ENCODE assay signal across 20 cellular contexts in genomic region chr4:145756244-145756643, GRCh38.
DNase-seq lines count a peak whose midpoint lies in the region; ATAC-seq and TF ChIP-seq lines count a peak whose summit lies in the region.
"Had no signal": no experiment of that assay in that cellular context is flagged by ENCODE, and none has a peak within 500 bp of the region (broad histone marks: within the 10 kb centered on the region; RNA-seq: fewer than 3 reads in every experiment).

No MANE protein-coding gene starts in this region.

- POLR2A ChIA-PET in activated CD8-positive, alpha-beta T cell treated with anti-CD3 and anti-CD28 coated beads for 36 hours (lab: Charles Lee): no interaction called here
- POLR2A ChIA-PET in activated CD8-positive, alpha-beta T cell treated with anti-CD3 and anti-CD28 coated beads, Interleukin-2, amount 10 ng/mL, durations not matched to agents 7 days and 5 days (lab: Charles Lee): no interaction called here

- CTCF ChIA-PET in activated CD8-positive, alpha-beta T cell treated with anti-CD3 and anti-CD28 coated beads for 36 hours (lab: Charles Lee): interaction anchor here (1.1 kb wide), 1 partner anchor 12 kb away, joined by 3 read pairs; no protein-coding TSS in a partner anchor
- CTCF ChIA-PET in activated CD8-positive, alpha-beta T cell treated with anti-CD3 and anti-CD28 coated beads, Interleukin-2, amount 10 ng/mL, durations not matched to agents 7 days and 5 days (lab: Charles Lee): no interaction called here

- peaks cover 2% of the 10 kb centered on the region for H3K27me3 Mint-ChIP-seq in activated CD8-positive, alpha-beta T cell treated with anti-CD3 and anti-CD28 coated beads for 36 hours
- no peaks in the 10 kb centered on the region for H3K27me3 Mint-ChIP-seq in activated CD8-positive, alpha-beta T cell treated with anti-CD3 and anti-CD28 coated beads, Interleukin-2, amount 10 ng/mL, durations not matched to agents 7 days and 5 days (ENCODE audit: low read depth)
- peaks cover under 1% of the 10 kb centered on the region for H3K27me3 Mint-ChIP-seq in GM23338 (ENCODE audit: insufficient read depth, low read depth, poor library complexity)
- no peaks in the 10 kb centered on the region for H3K27me3 Mint-ChIP-seq in activated naive CD8-positive, alpha-beta T cell

- no peak overlapping the region for H3K18ac ChIP-seq in mesenchymal stem cell (ENCODE audit: low read depth in 1 of 2, low read length in 2 of 2)

- H3K27ac ChIP-seq in GM23338 (ENCODE audit: low read depth): 0 out of 2 replicates have a peak overlapping the region, but pooled peaks have one; percentile 34
- H3K27ac ChIP-seq in osteoblast (ENCODE audit: low read depth, low read length): peak overlapping the region; percentile 3
- no peak overlapping the region for H3K27ac ChIP-seq in mesenchymal stem cell (ENCODE audit: low read length, poor library complexity, severe bottlenecking)
- H3K27ac ChIP-seq: A549, BLaER1 had no signal

- no peak for TF ChIP-seq CTCF in activated CD8-positive, alpha-beta T cell treated with anti-CD3 and anti-CD28 coated beads for 36 hours (IDR thresholded peaks at IDR 0.05)
- TF ChIP-seq CTCF in GM23338 (conservative IDR thresholded peaks at IDR 0.05; ENCODE audit: low read depth in 2 of 2) (no peak), osteoblast (IDR thresholded peaks at IDR 0.05; ENCODE audit: extremely low read depth, low read depth, low read length) (no peak), BE2C (IDR thresholded peaks at IDR 0.05; ENCODE audit: low read depth, low read length) (no peak)

- H3K4me1 Mint-ChIP-seq in activated CD8-positive, alpha-beta T cell treated with anti-CD3 and anti-CD28 coated beads for 36 hours (ENCODE audit: low read depth): peaks cover 29% of the 10 kb centered on the region
- peaks cover 12% of the 10 kb centered on the region for H3K4me1 Mint-ChIP-seq in activated CD8-positive, alpha-beta T cell treated with anti-CD3 and anti-CD28 coated beads, Interleukin-2, amount 10 ng/mL, durations not matched to agents 7 days and 5 days (ENCODE audit: low read depth)
- H3K4me1 Mint-ChIP-seq in GM23338: no peaks in the 10 kb centered on the region
- H3K4me1 Mint-ChIP-seq in activated naive CD8-positive, alpha-beta T cell (ENCODE audit: low read depth): peaks cover 20% of the 10 kb centered on the region
- H3K4me1 Mint-ChIP-seq: CD4-positive, alpha-beta memory T cell had no signal

- H3K4ac ChIP-seq in mesenchymal stem cell (ENCODE audit: low read depth in 1 of 2, low read length in 2 of 2): no peak overlapping the region

- no peak overlapping the region for H2BK15ac ChIP-seq in mesenchymal stem cell (ENCODE audit: low read depth, poor library complexity, severe bottlenecking)

- H3K4me3 ChIP-seq in GM23338: no peak overlapping the region
- H3K4me3 ChIP-seq in osteoblast (ENCODE audit: insufficient read depth, low read length): no peak overlapping the region
- no peak overlapping the region for H3K4me3 ChIP-seq in BE2C (ENCODE audit: low read depth, low read length)
- H3K4me3 ChIP-seq in mesenchymal stem cell (ENCODE audit: insufficient read depth in 1 of 2, low read depth in 1 of 2, low read length in 2 of 2): no peak overlapping the region
- H3K4me3 ChIP-seq: A549, BLaER1, GM12878 had no signal

- H3K9me3 ChIP-seq in osteoblast (ENCODE audit: low read depth, low read length): no peaks in the 10 kb centered on the region
- H3K9me3 ChIP-seq in BE2C: no peaks in the 10 kb centered on the region
- H3K9me3 ChIP-seq in mesenchymal stem cell (ENCODE audit: control insufficient read depth, low read length): no peaks in the 10 kb centered on the region
- H3K9me3 ChIP-seq: A549 had no signal

- no peak overlapping the region for H4K8ac ChIP-seq in mesenchymal stem cell (ENCODE audit: low read length)

- no peak overlapping the region for H2AFZ ChIP-seq in GM23338
- H2AFZ ChIP-seq in osteoblast (ENCODE audit: low read length): no peak overlapping the region
- no peak overlapping the region for H2AFZ ChIP-seq in mesenchymal stem cell (ENCODE audit: low read depth, low read length)

- 96% methylated on average over 1 of the region's 1 CpG for WGBS in mesenchymal stem cell

- H3K36me3 ChIP-seq in GM23338 (ENCODE audit: insufficient read depth) (peaks cover 9% of the 10 kb centered on the region; the same call in 1 of the 2 replicates), osteoblast (ENCODE audit: insufficient read depth, low read length) (peaks cover 7% of the 10 kb centered on the region), BE2C (peaks cover 12% of the 10 kb centered on the region), mesenchymal stem cell (ENCODE audit: control insufficient read depth in 1 of 2, insufficient read depth in 2 of 2, low read depth in 1 of 2, low read length in 2 of 2) (peaks cover 16 to 18% of the 10 kb centered on the region in 2 experiments)

- H3K27me3 ChIP-seq in GM23338 (ENCODE audit: insufficient read depth) (no peaks in the 10 kb centered on the region), osteoblast (ENCODE audit: insufficient read depth, low read length) (no peaks in the 10 kb centered on the region), BE2C (no peaks in the 10 kb centered on the region), mesenchymal stem cell (ENCODE audit: control insufficient read depth in 1 of 2, insufficient read depth in 1 of 2, low read length in 2 of 2) (no peaks in the 10 kb centered on the region)
- H3K27me3 ChIP-seq: BLaER1 had no signal

- no peak overlapping the region for H2AK5ac ChIP-seq in mesenchymal stem cell (ENCODE audit: low read length, severe bottlenecking)

- ATAC-seq in activated CD8-positive, alpha-beta T cell treated with anti-CD3 and anti-CD28 coated beads for 36 hours: peak; percentile 64
- ATAC-seq in activated CD8-positive, alpha-beta T cell treated with anti-CD3 and anti-CD28 coated beads, Interleukin-2, amount 10 ng/mL, durations not matched to agents 7 days and 5 days: no peak
- no peak for ATAC-seq in GM23338
- no peak for ATAC-seq in GM18867 (IDR thresholded peaks at IDR 0.05; ENCODE audit: unreplicated experiment)
- ATAC-seq: A549, GM12878, Panc1 had no signal

- no peak overlapping the region for H3K23ac ChIP-seq in mesenchymal stem cell (ENCODE audit: low read length in 2 of 2)

- no peak overlapping the region for H4K91ac ChIP-seq in mesenchymal stem cell (ENCODE audit: low read length)

- no peak overlapping the region for H3K14ac ChIP-seq in mesenchymal stem cell (ENCODE audit: low read length in 2 of 2)

- no peak overlapping the region for H3K4me2 ChIP-seq in GM23338
- H3K4me2 ChIP-seq in osteoblast (ENCODE audit: insufficient read depth, low read length): no peak overlapping the region
- H3K4me2 ChIP-seq in mesenchymal stem cell (ENCODE audit: low read length, poor library complexity, severe bottlenecking): no peak overlapping the region
- H3K4me2 ChIP-seq: A549, BLaER1 had no signal

- no peaks in the 10 kb centered on the region for H3K4me1 ChIP-seq in GM23338 (ENCODE audit: insufficient read depth)
- peaks cover 9% of the 10 kb centered on the region for H3K4me1 ChIP-seq in osteoblast (ENCODE audit: insufficient read depth, low read length)
- no peaks in the 10 kb centered on the region for H3K4me1 ChIP-seq in BE2C
- peaks cover 3% of the 10 kb centered on the region for H3K4me1 ChIP-seq in mesenchymal stem cell (ENCODE audit: control insufficient read depth, insufficient read depth, low read depth, low read length)
- H3K4me1 ChIP-seq: A549, BLaER1 had no signal

- DNase-seq in activated CD8-positive, alpha-beta T cell treated with anti-CD3 and anti-CD28 coated beads for 36 hours: peak; percentile 30
- DNase-seq in activated CD8-positive, alpha-beta T cell treated with anti-CD3 and anti-CD28 coated beads, Interleukin-2, amount 10 ng/mL, durations not matched to agents 7 days and 5 days: no peak
- DNase-seq in GM23338 (ENCODE audit: low spot score) (no peak), osteoblast (ENCODE audit: insufficient read length, low spot score, missing footprints) (no peak), BE2C (no peak), mesenchymal stem cell (no peak)
- DNase-seq: Calu3; CD4-positive, alpha-beta memory T cell; DMS53; MM.1S; NCI-H1092 treated with DMSO at 0.1 percent for 48 hours; NCI-H146; NCI-H2081 treated with DMSO at 0.1 percent for 48 hours; NCI-H446 treated with DMSO at 0.1 percent for 48 hours had no signal

- H3K9me2 ChIP-seq in GM23338 (ENCODE audit: insufficient read depth): no peaks in the 10 kb centered on the region

- H4K20me1 ChIP-seq in GM23338 (replicated peaks; ENCODE audit: insufficient read depth): no peaks in the 10 kb centered on the region
- H4K20me1 ChIP-seq in osteoblast (ENCODE audit: insufficient read depth, low read length): no peaks in the 10 kb centered on the region
- H4K20me1 ChIP-seq: BLaER1 had no signal

- peak overlapping the region; percentile 56 for H3K27ac Mint-ChIP-seq in activated CD8-positive, alpha-beta T cell treated with anti-CD3 and anti-CD28 coated beads for 36 hours
- H3K27ac Mint-ChIP-seq in activated CD8-positive, alpha-beta T cell treated with anti-CD3 and anti-CD28 coated beads, Interleukin-2, amount 10 ng/mL, durations not matched to agents 7 days and 5 days: no peak overlapping the region
- H3K27ac Mint-ChIP-seq in GM23338: no peak overlapping the region
- H3K27ac Mint-ChIP-seq in activated naive CD8-positive, alpha-beta T cell: peak overlapping the region; percentile 82
- H3K27ac Mint-ChIP-seq: CD4-positive, alpha-beta memory T cell had no signal

- no peaks in the 10 kb centered on the region for H3K9me3 Mint-ChIP-seq in activated CD8-positive, alpha-beta T cell treated with anti-CD3 and anti-CD28 coated beads for 36 hours
- no peaks in the 10 kb centered on the region for H3K9me3 Mint-ChIP-seq in activated CD8-positive, alpha-beta T cell treated with anti-CD3 and anti-CD28 coated beads, Interleukin-2, amount 10 ng/mL, durations not matched to agents 7 days and 5 days (ENCODE audit: insufficient read depth)
- H3K9me3 Mint-ChIP-seq in GM23338: no peaks in the 10 kb centered on the region
- H3K9me3 Mint-ChIP-seq in activated naive CD8-positive, alpha-beta T cell (ENCODE audit: low read depth): no peaks in the 10 kb centered on the region
- H3K9me3 Mint-ChIP-seq: CD4-positive, alpha-beta memory T cell had no signal

- H3K36me3 Mint-ChIP-seq in activated CD8-positive, alpha-beta T cell treated with anti-CD3 and anti-CD28 coated beads for 36 hours (ENCODE audit: low read depth): peaks cover 38% of the 10 kb centered on the region
- H3K36me3 Mint-ChIP-seq in activated CD8-positive, alpha-beta T cell treated with anti-CD3 and anti-CD28 coated beads, Interleukin-2, amount 10 ng/mL, durations not matched to agents 7 days and 5 days (ENCODE audit: low read depth): peaks cover 28% of the 10 kb centered on the region
- peaks cover 22% of the 10 kb centered on the region for H3K36me3 Mint-ChIP-seq in GM23338 (ENCODE audit: low read depth)
- peaks cover 23% of the 10 kb centered on the region for H3K36me3 Mint-ChIP-seq in activated naive CD8-positive, alpha-beta T cell

- peaks cover 7% of the 10 kb centered on the region for H3K79me1 ChIP-seq in mesenchymal stem cell (replicated peaks; ENCODE audit: low read length, poor library complexity, severe bottlenecking)

- H2BK120ac ChIP-seq in mesenchymal stem cell (ENCODE audit: low read depth, low read length): no peak overlapping the region

- intact Hi-C loops in activated CD8-positive, alpha-beta T cell treated with anti-CD3 and anti-CD28 coated beads for 36 hours (cut with micrococcal nuclease): no loop called here

- H3K79me2 ChIP-seq in GM23338 (replicated peaks; ENCODE audit: insufficient read depth) (no peaks in the 10 kb centered on the region), osteoblast (ENCODE audit: insufficient read depth, low read length) (no peaks in the 10 kb centered on the region)

- H3F3A ChIP-seq in GM23338 (replicated peaks; ENCODE audit: low read depth): 0 out of 2 replicates have a peak, but pooled peaks cover 4% of the 10 kb centered on the region

- H3K9ac ChIP-seq in mesenchymal stem cell (ENCODE audit: low read length): no peak overlapping the region
- H3K9ac ChIP-seq: BLaER1 had no signal

- no peak overlapping the region for H2BK5ac ChIP-seq in mesenchymal stem cell (ENCODE audit: low read depth, low read length, poor library complexity, severe bottlenecking)

- H2BK12ac ChIP-seq in mesenchymal stem cell (ENCODE audit: low read length in 2 of 2): no peak overlapping the region

- no peak overlapping the region for H3K4me3 Mint-ChIP-seq in activated CD8-positive, alpha-beta T cell treated with anti-CD3 and anti-CD28 coated beads for 36 hours
- no peak overlapping the region for H3K4me3 Mint-ChIP-seq in activated CD8-positive, alpha-beta T cell treated with anti-CD3 and anti-CD28 coated beads, Interleukin-2, amount 10 ng/mL, durations not matched to agents 7 days and 5 days
- no peak overlapping the region for H3K4me3 Mint-ChIP-seq in GM23338
- H3K4me3 Mint-ChIP-seq in activated naive CD8-positive, alpha-beta T cell: no peak overlapping the region
- H3K4me3 Mint-ChIP-seq: CD4-positive, alpha-beta memory T cell had no signal

Comparison
In these comparisons a context has a peak if more than half of its experiments do, and no peak if none do; other contexts are left out.
1. H3K27ac Mint-ChIP-seq: peak in activated CD8-positive, alpha-beta T cell treated with anti-CD3 and anti-CD28 coated beads for 36 hours (single experiment) and activated naive CD8-positive, alpha-beta T cell (single experiment); none in activated CD8-positive, alpha-beta T cell treated with anti-CD3 and anti-CD28 coated beads, Interleukin-2, amount 10 ng/mL, durations not matched to agents 7 days and 5 days (single experiment) and GM23338 (single experiment).